18 cellular contexts compared by ENCODE assay signal in genomic region chr15:41689083-41689482, GRCh38. TPM values are rescaled to one million over a fixed set of nuclear protein-coding genes. Genes with fewer than 3 reads are reported as not detected.
A peak's percentile ranks its signal among the peaks of the same experiment; 100 is the strongest.
DNase-seq lines count a peak whose midpoint lies in the region; ATAC-seq lines count a peak whose summit lies in the region.
"Had no signal": no experiment of that assay in that cellular context is flagged by ENCODE, and none has a peak within 500 bp of the region (broad histone marks: within the 10 kb centered on the region; RNA-seq: fewer than 3 reads in every experiment).

No MANE protein-coding gene starts in this region.

- peaks cover 15% of the 10 kb centered on the region for H3K4me1 ChIP-seq in CD4-positive, CD25-positive, alpha-beta regulatory T cell (ENCODE audit: control insufficient read depth, insufficient read depth, low read length, poor library complexity, severe bottlenecking)
- peaks cover 50% of the 10 kb centered on the region for H3K4me1 ChIP-seq in CD4-positive, alpha-beta memory T cell (ENCODE audit: insufficient read depth, low read length)

- no peak overlapping the region for H3K27ac ChIP-seq in CD4-positive, CD25-positive, alpha-beta regulatory T cell (ENCODE audit: insufficient read depth, low read length, poor library complexity, severe bottlenecking)
- no peak overlapping the region for H3K27ac ChIP-seq in CD4-positive, alpha-beta memory T cell (ENCODE audit: low read depth, low read length)
- H3K27ac ChIP-seq: RWPE1 had no signal

- CTCF ChIA-PET in CD4-positive, alpha-beta memory T cell (lab: Charles Lee; ENCODE audit: partially characterized antibody) = interaction anchor here (0.9 to 1.0 kb wide), 2 partner anchors 83 to 85 kb away, joined by 3 to 4 read pairs; no protein-coding TSS in a partner anchor

- H3K9me3 ChIP-seq in CD4-positive, CD25-positive, alpha-beta regulatory T cell (ENCODE audit: control insufficient read depth in 2 of 2, low read length in 2 of 2) = no peaks in the 10 kb centered on the region
- no peaks in the 10 kb centered on the region for H3K9me3 ChIP-seq in CD4-positive, alpha-beta memory T cell (ENCODE audit: control insufficient read depth in 1 of 2, low read length in 2 of 2)
- no peaks in the 10 kb centered on the region for H3K9me3 ChIP-seq in T-helper 17 cell (ENCODE audit: control insufficient read depth, low read length, poor library complexity, severe bottlenecking)

- H3K4me1 Mint-ChIP-seq in CD4-positive, CD25-positive, alpha-beta regulatory T cell = peaks cover 40 to 85% (median 57%) of the 10 kb centered on the region in 4 donors
- H3K4me1 Mint-ChIP-seq in CD4-positive, alpha-beta memory T cell = peaks cover 46 to 78% (median 63%) of the 10 kb centered on the region in 4 donors
- peaks cover 52% of the 10 kb centered on the region for H3K4me1 Mint-ChIP-seq in T-helper 17 cell
- H3K4me1 Mint-ChIP-seq in memory B cell = peaks cover 32% of the 10 kb centered on the region

- no peak overlapping the region for H3K27ac Mint-ChIP-seq in CD4-positive, CD25-positive, alpha-beta regulatory T cell
- peak overlapping the region in 4 of 7 donors; percentile 26 to 75 (median 56) for H3K27ac Mint-ChIP-seq in CD4-positive, alpha-beta memory T cell
- H3K27ac Mint-ChIP-seq in T-helper 17 cell (peak overlapping the region; percentile 32), memory B cell (peak overlapping the region; percentile 77)
- H3K27ac Mint-ChIP-seq: GM23338 had no signal

- H3K4me3 ChIP-seq in CD4-positive, CD25-positive, alpha-beta regulatory T cell (ENCODE audit: low read depth, low read length) = no peak overlapping the region
- no peak overlapping the region for H3K4me3 ChIP-seq in CD4-positive, alpha-beta memory T cell (ENCODE audit: low read length in 2 of 2)
- H3K4me3 ChIP-seq: GM23338 had no signal

- no peak for ATAC-seq in CD4-positive, CD25-positive, alpha-beta regulatory T cell (ENCODE audit: low read depth in 2 of 2)
- ATAC-seq in T-helper 17 cell (no peak), memory B cell (ENCODE audit: low read depth) (no peak)
- ATAC-seq: GM23338, SK-N-SH treated with all-trans-retinoic acid at 6 μM for 48 hours had no signal

- no peaks in the 10 kb centered on the region for H3K27me3 Mint-ChIP-seq in CD4-positive, CD25-positive, alpha-beta regulatory T cell
- no peaks in the 10 kb centered on the region for H3K27me3 Mint-ChIP-seq in CD4-positive, alpha-beta memory T cell
- H3K27me3 Mint-ChIP-seq in T-helper 17 cell (no peaks in the 10 kb centered on the region), memory B cell (no peaks in the 10 kb centered on the region)

- intact Hi-C loops in CD4-positive, alpha-beta memory T cell (cut with micrococcal nuclease) = no loop called here

- no peaks in the 10 kb centered on the region for H3K36me3 ChIP-seq in CD4-positive, CD25-positive, alpha-beta regulatory T cell (ENCODE audit: control insufficient read depth, insufficient read depth, low read length)
- H3K36me3 ChIP-seq in CD4-positive, alpha-beta memory T cell (ENCODE audit: insufficient read depth, low read length) = no peaks in the 10 kb centered on the region

- no peaks in the 10 kb centered on the region for H3K27me3 ChIP-seq in CD4-positive, CD25-positive, alpha-beta regulatory T cell (ENCODE audit: control insufficient read depth, insufficient read depth, low read length)
- H3K27me3 ChIP-seq in CD4-positive, alpha-beta memory T cell (ENCODE audit: insufficient read depth, low read length) = no peaks in the 10 kb centered on the region

- H3K4me3 Mint-ChIP-seq in CD4-positive, CD25-positive, alpha-beta regulatory T cell = peak overlapping the region in 3 of 4 donors; percentile 15 to 28 (median 17)
- peak overlapping the region in 1 of 8 donors; percentile 2 for H3K4me3 Mint-ChIP-seq in CD4-positive, alpha-beta memory T cell
- no peak overlapping the region for H3K4me3 Mint-ChIP-seq in T-helper 17 cell
- no peak overlapping the region for H3K4me3 Mint-ChIP-seq in memory B cell
- H3K4me3 Mint-ChIP-seq: CD14-positive monocyte, GM23338 had no signal

- peaks cover 10% of the 10 kb centered on the region for H3K36me3 Mint-ChIP-seq in CD4-positive, CD25-positive, alpha-beta regulatory T cell
- H3K36me3 Mint-ChIP-seq in CD4-positive, alpha-beta memory T cell = peaks cover 0 to 5% of the 10 kb centered on the region in 2 donors
- H3K36me3 Mint-ChIP-seq in T-helper 17 cell (ENCODE audit: low read depth) (no peaks in the 10 kb centered on the region), memory B cell (peaks cover 2% of the 10 kb centered on the region)

- DNase-seq in CD4-positive, CD25-positive, alpha-beta regulatory T cell = no peak
- no peak for DNase-seq in CD4-positive, alpha-beta memory T cell
- DNase-seq in T-helper 17 cell (no peak), memory B cell (ENCODE audit: low spot score in 2 of 2) (no peak), COLO829 (ENCODE audit: low spot score) (no peak), NCI-H146 treated with DMSO at 0.1 percent for 48 hours (lab: John Stamatoyannopoulos, UW; ENCODE audit: unreplicated experiment) (no peak)
- no peak for DNase-seq in NK-92 treated with Interleukin-12 subunit alpha and Interleukin-12 subunit beta, amount 100 ng/mL, for 24 hours (lab: John Stamatoyannopoulos, UW)
- DNase-seq: ACHN, Calu3, NCI-H1105 treated with DMSO at 0.1 percent for 48 hours, NCI-H1694 treated with DMSO at 0.1 percent for 48 hours, NCI-H510A treated with DMSO at 0.1 percent for 48 hours, NCI-H774, SIG-M5 had no signal

- no peaks in the 10 kb centered on the region for H3K9me3 Mint-ChIP-seq in CD4-positive, CD25-positive, alpha-beta regulatory T cell
- no peaks in the 10 kb centered on the region for H3K9me3 Mint-ChIP-seq in CD4-positive, alpha-beta memory T cell
- H3K9me3 Mint-ChIP-seq in memory B cell = no peaks in the 10 kb centered on the region
- H3K9me3 Mint-ChIP-seq: CD14-positive monocyte, GM23338 had no signal

- POLR2A ChIA-PET in CD4-positive, alpha-beta memory T cell (lab: Charles Lee; ENCODE audit: partially characterized antibody) = no interaction called here

RNA-seq across cellular contexts. Expression of gene MGA, which starts 28.9 kb away (rescaled TPM):
- total RNA-seq in CD4-positive, CD25-positive, alpha-beta regulatory T cell = 46.9 TPM
- polyA plus RNA-seq in CD4-positive, CD25-positive, alpha-beta regulatory T cell = 10 to 100 TPM; 10.4 to 16.1 (median 15.3) TPM
- total RNA-seq in CD4-positive, alpha-beta memory T cell = 10 to 100 TPM; 70.1 to 74.9 TPM
- 10 to 100 TPM in 1 of 2 donors, 1 to 10 TPM in 1; 6.6 to 20.7 TPM for polyA plus RNA-seq in CD4-positive, alpha-beta memory T cell
- 10 to 100 TPM; 42.6 to 46.6 TPM for total RNA-seq in T-helper 17 cell

Comparison
In these comparisons a context has a peak if more than half of its experiments do, and no peak if none do; other contexts are left out.
1. H3K27ac Mint-ChIP-seq: peak in CD4-positive, alpha-beta memory T cell (4 of 7), T-helper 17 cell (single experiment) and memory B cell (single experiment); none in CD4-positive, CD25-positive, alpha-beta regulatory T cell (0 of 3).
2. H3K4me3 Mint-ChIP-seq: peak in CD4-positive, CD25-positive, alpha-beta regulatory T cell (3 of 4); none in T-helper 17 cell (single experiment) and memory B cell (single experiment).